ENCODE assay signal across 2 cellular contexts in the genomic region with DNA sequence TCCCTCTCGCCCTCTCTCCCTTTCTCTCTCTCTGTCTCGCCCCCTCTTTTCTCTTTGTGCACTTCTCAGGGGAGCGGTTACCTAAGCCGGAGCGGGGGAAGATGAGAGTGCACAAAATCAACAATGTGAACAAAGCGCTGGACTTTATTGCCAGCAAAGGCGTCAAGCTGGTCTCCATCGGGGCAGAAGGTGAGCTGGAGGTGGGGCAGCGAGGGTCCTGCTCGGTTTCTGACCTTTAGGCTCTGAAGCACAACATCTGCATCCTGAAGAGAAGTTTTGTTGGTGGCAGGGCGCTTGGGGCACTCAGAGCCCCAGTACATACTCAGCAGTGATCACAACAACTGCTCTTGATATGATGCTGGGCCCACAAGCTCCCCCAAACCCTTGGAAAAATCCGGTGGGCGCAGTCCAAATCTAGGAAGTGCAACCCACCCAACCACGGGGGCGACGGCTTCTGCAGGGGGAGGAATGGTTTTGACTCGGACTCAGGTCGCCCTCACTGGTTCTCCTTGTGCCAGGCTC.
TF ChIP-seq lines count a peak whose summit lies in the region.

No MANE protein-coding gene starts in this region.

TF ChIP-seq in GM12878, 131 proteins besides CTCF, POLR2A, EP300 and RAD21:
- TF ChIP-seq, protein P1, sequence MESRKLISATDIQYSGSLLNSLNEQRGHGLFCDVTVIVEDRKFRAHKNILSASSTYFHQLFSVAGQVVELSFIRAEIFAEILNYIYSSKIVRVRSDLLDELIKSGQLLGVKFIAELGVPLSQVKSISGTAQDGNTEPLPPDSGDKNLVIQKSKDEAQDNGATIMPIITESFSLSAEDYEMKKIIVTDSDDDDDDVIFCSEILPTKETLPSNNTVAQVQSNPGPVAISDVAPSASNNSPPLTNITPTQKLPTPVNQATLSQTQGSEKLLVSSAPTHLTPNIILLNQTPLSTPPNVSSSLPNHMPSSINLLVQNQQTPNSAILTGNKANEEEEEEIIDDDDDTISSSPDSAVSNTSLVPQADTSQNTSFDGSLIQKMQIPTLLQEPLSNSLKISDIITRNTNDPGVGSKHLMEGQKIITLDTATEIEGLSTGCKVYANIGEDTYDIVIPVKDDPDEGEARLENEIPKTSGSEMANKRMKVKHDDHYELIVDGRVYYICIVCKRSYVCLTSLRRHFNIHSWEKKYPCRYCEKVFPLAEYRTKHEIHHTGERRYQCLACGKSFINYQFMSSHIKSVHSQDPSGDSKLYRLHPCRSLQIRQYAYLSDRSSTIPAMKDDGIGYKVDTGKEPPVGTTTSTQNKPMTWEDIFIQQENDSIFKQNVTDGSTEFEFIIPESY (IDR thresholded peaks at IDR 0.05): no peak
- TF ChIP-seq MEF2A (IDR thresholded peaks at IDR 0.05; ENCODE audit: insufficient read depth, low read depth, low read length) (no peak), NFIC (IDR thresholded peaks at IDR 0.05; ENCODE audit: low read depth, low read length) (no peak)

TF ChIP-seq in HepG2, 621 proteins besides CTCF, POLR2A, EP300 and RAD21 (continues in another document):
- TF ChIP-seq, protein P2, sequence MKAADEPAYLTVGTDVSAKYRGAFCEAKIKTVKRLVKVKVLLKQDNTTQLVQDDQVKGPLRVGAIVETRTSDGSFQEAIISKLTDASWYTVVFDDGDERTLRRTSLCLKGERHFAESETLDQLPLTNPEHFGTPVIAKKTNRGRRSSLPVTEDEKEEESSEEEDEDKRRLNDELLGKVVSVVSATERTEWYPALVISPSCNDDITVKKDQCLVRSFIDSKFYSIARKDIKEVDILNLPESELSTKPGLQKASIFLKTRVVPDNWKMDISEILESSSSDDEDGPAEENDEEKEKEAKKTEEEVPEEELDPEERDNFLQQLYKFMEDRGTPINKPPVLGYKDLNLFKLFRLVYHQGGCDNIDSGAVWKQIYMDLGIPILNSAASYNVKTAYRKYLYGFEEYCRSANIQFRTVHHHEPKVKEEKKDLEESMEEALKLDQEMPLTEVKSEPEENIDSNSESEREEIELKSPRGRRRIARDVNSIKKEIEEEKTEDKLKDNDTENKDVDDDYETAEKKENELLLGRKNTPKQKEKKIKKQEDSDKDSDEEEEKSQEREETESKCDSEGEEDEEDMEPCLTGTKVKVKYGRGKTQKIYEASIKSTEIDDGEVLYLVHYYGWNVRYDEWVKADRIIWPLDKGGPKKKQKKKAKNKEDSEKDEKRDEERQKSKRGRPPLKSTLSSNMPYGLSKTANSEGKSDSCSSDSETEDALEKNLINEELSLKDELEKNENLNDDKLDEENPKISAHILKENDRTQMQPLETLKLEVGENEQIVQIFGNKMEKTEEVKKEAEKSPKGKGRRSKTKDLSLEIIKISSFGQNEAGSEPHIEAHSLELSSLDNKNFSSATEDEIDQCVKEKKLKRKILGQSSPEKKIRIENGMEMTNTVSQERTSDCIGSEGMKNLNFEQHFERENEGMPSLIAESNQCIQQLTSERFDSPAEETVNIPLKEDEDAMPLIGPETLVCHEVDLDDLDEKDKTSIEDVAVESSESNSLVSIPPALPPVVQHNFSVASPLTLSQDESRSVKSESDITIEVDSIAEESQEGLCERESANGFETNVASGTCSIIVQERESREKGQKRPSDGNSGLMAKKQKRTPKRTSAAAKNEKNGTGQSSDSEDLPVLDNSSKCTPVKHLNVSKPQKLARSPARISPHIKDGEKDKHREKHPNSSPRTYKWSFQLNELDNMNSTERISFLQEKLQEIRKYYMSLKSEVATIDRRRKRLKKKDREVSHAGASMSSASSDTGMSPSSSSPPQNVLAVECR (CRISPR knock-in tag; IDR thresholded peaks at IDR 0.05; ENCODE audit: borderline replicate concordance): peak; percentile 72; the same call in 1 of the 2 replicates
- TF ChIP-seq YEATS4 (CRISPR knock-in tag; IDR thresholded peaks at IDR 0.05; ENCODE audit: borderline replicate concordance) (no peak), HNF4G (IDR thresholded peaks at IDR 0.05; ENCODE audit: borderline replicate concordance, low read depth, low read length) (peak; percentile 73), HNF4G (CRISPR knock-in tag; IDR thresholded peaks at IDR 0.05; ENCODE audit: borderline replicate concordance, low read depth) (no peak), SP5 (CRISPR knock-in tag; IDR thresholded peaks at IDR 0.05; ENCODE audit: borderline replicate concordance, low read depth) (peak; percentile 85), HOXA3 (CRISPR knock-in tag; IDR thresholded peaks at IDR 0.05) (peak; percentile 14; the same call in 1 of the 2 replicates), MED1 (CRISPR knock-in tag; IDR thresholded peaks at IDR 0.05) (0 out of 2 replicates have a peak, but pooled peaks have one; percentile 15), ZNF30 (CRISPR knock-in tag; IDR thresholded peaks at IDR 0.05) (0 out of 2 replicates have a peak, but pooled peaks have one; percentile 38), RARA (CRISPR knock-in tag; IDR thresholded peaks at IDR 0.05) (peak; percentile 81), GATAD2A (CRISPR knock-in tag; IDR thresholded peaks at IDR 0.05) (peak; percentile 68; the same call in 1 of the 2 replicates), HMG20B (CRISPR knock-in tag; conservative IDR thresholded peaks at IDR 0.05) (peak; percentile 67; the same call in 1 of the 2 replicates), NKX3-1 (CRISPR knock-in tag; IDR thresholded peaks at IDR 0.05) (peak; percentile 7; the same call in 1 of the 2 replicates), ZIK1 (CRISPR knock-in tag; IDR thresholded peaks at IDR 0.05; ENCODE audit: borderline replicate concordance, low read depth) (no peak), MIXL1 (CRISPR knock-in tag; IDR thresholded peaks at IDR 0.05) (no peak), NONO (IDR thresholded peaks at IDR 0.05) (no peak), NONO (CRISPR knock-in tag; conservative IDR thresholded peaks at IDR 0.05) (no peak), ZNF724P (CRISPR knock-in tag; IDR thresholded peaks at IDR 0.05; ENCODE audit: borderline replicate concordance) (0 out of 2 replicates have a peak, but pooled peaks have one; percentile 20), SOX6 (IDR thresholded peaks at IDR 0.05) (no peak), SOX6 (CRISPR knock-in tag; IDR thresholded peaks at IDR 0.05) (peak; percentile 80), SOX5 (CRISPR knock-in tag; IDR thresholded peaks at IDR 0.05; ENCODE audit: borderline replicate concordance) (peak; percentile 90), TCF12 (IDR thresholded peaks at IDR 0.05) (no peak), TCF12 (CRISPR knock-in tag; IDR thresholded peaks at IDR 0.05) (0 out of 2 replicates have a peak, but pooled peaks have one; percentile 37), SUZ12 (IDR thresholded peaks at IDR 0.05; ENCODE audit: low read depth, low read length) (no peak), SAFB2 (CRISPR knock-in tag; IDR thresholded peaks at IDR 0.05; ENCODE audit: borderline replicate concordance, low read depth) (peak; percentile 30; the same call in 1 of the 2 replicates), RCOR2 (CRISPR knock-in tag; IDR thresholded peaks at IDR 0.05) (0 out of 2 replicates have a peak, but pooled peaks have one; percentile 14), ZNF317 (CRISPR knock-in tag; IDR thresholded peaks at IDR 0.05) (0 out of 2 replicates have a peak, but pooled peaks have one; percentile 18), FOXA1 (IDR thresholded peaks at IDR 0.05) (no peak), FOXA1 (CRISPR knock-in tag; IDR thresholded peaks at IDR 0.05) (peak; percentile 80)
- TF ChIP-seq, protein P1 (CRISPR knock-in tag; IDR thresholded peaks at IDR 0.05): no peak
- TF ChIP-seq, protein P3, sequence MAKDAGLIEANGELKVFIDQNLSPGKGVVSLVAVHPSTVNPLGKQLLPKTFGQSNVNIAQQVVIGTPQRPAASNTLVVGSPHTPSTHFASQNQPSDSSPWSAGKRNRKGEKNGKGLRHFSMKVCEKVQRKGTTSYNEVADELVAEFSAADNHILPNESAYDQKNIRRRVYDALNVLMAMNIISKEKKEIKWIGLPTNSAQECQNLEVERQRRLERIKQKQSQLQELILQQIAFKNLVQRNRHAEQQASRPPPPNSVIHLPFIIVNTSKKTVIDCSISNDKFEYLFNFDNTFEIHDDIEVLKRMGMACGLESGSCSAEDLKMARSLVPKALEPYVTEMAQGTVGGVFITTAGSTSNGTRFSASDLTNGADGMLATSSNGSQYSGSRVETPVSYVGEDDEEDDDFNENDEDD (CRISPR knock-in tag; IDR thresholded peaks at IDR 0.05; ENCODE audit: borderline replicate concordance): peak; percentile 62; the same call in 1 of the 2 replicates
- TF ChIP-seq, protein P4, sequence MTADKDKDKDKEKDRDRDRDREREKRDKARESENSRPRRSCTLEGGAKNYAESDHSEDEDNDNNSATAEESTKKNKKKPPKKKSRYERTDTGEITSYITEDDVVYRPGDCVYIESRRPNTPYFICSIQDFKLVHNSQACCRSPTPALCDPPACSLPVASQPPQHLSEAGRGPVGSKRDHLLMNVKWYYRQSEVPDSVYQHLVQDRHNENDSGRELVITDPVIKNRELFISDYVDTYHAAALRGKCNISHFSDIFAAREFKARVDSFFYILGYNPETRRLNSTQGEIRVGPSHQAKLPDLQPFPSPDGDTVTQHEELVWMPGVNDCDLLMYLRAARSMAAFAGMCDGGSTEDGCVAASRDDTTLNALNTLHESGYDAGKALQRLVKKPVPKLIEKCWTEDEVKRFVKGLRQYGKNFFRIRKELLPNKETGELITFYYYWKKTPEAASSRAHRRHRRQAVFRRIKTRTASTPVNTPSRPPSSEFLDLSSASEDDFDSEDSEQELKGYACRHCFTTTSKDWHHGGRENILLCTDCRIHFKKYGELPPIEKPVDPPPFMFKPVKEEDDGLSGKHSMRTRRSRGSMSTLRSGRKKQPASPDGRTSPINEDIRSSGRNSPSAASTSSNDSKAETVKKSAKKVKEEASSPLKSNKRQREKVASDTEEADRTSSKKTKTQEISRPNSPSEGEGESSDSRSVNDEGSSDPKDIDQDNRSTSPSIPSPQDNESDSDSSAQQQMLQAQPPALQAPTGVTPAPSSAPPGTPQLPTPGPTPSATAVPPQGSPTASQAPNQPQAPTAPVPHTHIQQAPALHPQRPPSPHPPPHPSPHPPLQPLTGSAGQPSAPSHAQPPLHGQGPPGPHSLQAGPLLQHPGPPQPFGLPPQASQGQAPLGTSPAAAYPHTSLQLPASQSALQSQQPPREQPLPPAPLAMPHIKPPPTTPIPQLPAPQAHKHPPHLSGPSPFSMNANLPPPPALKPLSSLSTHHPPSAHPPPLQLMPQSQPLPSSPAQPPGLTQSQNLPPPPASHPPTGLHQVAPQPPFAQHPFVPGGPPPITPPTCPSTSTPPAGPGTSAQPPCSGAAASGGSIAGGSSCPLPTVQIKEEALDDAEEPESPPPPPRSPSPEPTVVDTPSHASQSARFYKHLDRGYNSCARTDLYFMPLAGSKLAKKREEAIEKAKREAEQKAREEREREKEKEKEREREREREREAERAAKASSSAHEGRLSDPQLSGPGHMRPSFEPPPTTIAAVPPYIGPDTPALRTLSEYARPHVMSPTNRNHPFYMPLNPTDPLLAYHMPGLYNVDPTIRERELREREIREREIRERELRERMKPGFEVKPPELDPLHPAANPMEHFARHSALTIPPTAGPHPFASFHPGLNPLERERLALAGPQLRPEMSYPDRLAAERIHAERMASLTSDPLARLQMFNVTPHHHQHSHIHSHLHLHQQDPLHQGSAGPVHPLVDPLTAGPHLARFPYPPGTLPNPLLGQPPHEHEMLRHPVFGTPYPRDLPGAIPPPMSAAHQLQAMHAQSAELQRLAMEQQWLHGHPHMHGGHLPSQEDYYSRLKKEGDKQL (CRISPR knock-in tag; IDR thresholded peaks at IDR 0.05; ENCODE audit: low read depth): 0 out of 2 replicates have a peak, but pooled peaks have one; percentile 11
- TF ChIP-seq, protein P5, sequence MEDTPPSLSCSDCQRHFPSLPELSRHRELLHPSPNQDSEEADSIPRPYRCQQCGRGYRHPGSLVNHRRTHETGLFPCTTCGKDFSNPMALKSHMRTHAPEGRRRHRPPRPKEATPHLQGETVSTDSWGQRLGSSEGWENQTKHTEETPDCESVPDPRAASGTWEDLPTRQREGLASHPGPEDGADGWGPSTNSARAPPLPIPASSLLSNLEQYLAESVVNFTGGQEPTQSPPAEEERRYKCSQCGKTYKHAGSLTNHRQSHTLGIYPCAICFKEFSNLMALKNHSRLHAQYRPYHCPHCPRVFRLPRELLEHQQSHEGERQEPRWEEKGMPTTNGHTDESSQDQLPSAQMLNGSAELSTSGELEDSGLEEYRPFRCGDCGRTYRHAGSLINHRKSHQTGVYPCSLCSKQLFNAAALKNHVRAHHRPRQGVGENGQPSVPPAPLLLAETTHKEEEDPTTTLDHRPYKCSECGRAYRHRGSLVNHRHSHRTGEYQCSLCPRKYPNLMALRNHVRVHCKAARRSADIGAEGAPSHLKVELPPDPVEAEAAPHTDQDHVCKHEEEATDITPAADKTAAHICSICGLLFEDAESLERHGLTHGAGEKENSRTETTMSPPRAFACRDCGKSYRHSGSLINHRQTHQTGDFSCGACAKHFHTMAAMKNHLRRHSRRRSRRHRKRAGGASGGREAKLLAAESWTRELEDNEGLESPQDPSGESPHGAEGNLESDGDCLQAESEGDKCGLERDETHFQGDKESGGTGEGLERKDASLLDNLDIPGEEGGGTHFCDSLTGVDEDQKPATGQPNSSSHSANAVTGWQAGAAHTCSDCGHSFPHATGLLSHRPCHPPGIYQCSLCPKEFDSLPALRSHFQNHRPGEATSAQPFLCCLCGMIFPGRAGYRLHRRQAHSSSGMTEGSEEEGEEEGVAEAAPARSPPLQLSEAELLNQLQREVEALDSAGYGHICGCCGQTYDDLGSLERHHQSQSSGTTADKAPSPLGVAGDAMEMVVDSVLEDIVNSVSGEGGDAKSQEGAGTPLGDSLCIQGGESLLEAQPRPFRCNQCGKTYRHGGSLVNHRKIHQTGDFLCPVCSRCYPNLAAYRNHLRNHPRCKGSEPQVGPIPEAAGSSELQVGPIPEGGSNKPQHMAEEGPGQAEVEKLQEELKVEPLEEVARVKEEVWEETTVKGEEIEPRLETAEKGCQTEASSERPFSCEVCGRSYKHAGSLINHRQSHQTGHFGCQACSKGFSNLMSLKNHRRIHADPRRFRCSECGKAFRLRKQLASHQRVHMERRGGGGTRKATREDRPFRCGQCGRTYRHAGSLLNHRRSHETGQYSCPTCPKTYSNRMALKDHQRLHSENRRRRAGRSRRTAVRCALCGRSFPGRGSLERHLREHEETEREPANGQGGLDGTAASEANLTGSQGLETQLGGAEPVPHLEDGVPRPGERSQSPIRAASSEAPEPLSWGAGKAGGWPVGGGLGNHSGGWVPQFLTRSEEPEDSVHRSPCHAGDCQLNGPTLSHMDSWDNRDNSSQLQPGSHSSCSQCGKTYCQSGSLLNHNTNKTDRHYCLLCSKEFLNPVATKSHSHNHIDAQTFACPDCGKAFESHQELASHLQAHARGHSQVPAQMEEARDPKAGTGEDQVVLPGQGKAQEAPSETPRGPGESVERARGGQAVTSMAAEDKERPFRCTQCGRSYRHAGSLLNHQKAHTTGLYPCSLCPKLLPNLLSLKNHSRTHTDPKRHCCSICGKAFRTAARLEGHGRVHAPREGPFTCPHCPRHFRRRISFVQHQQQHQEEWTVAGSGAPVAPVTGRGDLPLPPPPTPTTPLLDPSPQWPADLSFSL (CRISPR knock-in tag; IDR thresholded peaks at IDR 0.05): no peak
